Comparison of ENCODE assay signal across 1 cellular context in genomic region chr11:134253189-134253993, GRCh38.
A peak's percentile ranks its signal among the peaks of the same experiment; 100 is the strongest.
TF ChIP-seq lines count a peak whose summit lies in the region.

TSS of gene ACAD8 (plus strand) at chr11:134253568. CDS start at chr11:134253601, 33 bp downstream.
TSS of gene THYN1 (minus strand) at chr11:134253352. CDS start at chr11:134252882, 470 bp downstream.

TF ChIP-seq in HepG2, 621 proteins besides CTCF, POLR2A, EP300 and RAD21 (continued from another document and continues in another):
- TF ChIP-seq ZNF234 (CRISPR knock-in tag; conservative IDR thresholded peaks at IDR 0.05) (no peak), MED1 (CRISPR knock-in tag; IDR thresholded peaks at IDR 0.05) (no peak; the same call in 1 of the 2 replicates), PITX1 (CRISPR knock-in tag; IDR thresholded peaks at IDR 0.05) (peak; percentile 67; the same call in 1 of the 2 replicates), TSC22D2 (CRISPR knock-in tag; IDR thresholded peaks at IDR 0.05; ENCODE audit: borderline replicate concordance) (peak; percentile 28; the same call in 1 of the 2 replicates), ARID5B (CRISPR knock-in tag; IDR thresholded peaks at IDR 0.05) (0 out of 2 replicates have a peak, but pooled peaks have one; percentile 24), ZGPAT (CRISPR knock-in tag; IDR thresholded peaks at IDR 0.05) (peak; percentile 87), ZFP36L2 (CRISPR knock-in tag; IDR thresholded peaks at IDR 0.05) (no peak), KLF12 (CRISPR knock-in tag; IDR thresholded peaks at IDR 0.05; ENCODE audit: borderline replicate concordance) (peak; percentile 95), PHF5A (CRISPR knock-in tag; IDR thresholded peaks at IDR 0.05; ENCODE audit: low read depth, unreplicated experiment) (no peak), FOXP4 (CRISPR knock-in tag; IDR thresholded peaks at IDR 0.05) (no peak), KLF16 (CRISPR knock-in tag; IDR thresholded peaks at IDR 0.05) (peak in 1 of 2 experiments; percentile 77; a peak in 1 of 4 replicates), SMAD3 (CRISPR knock-in tag; IDR thresholded peaks at IDR 0.05) (no peak; the same call in none of the 2 replicates), MEIS1 (CRISPR knock-in tag; IDR thresholded peaks at IDR 0.05; ENCODE audit: borderline replicate concordance) (no peak), AHDC1 (CRISPR knock-in tag; IDR thresholded peaks at IDR 0.05; ENCODE audit: borderline replicate concordance) (no peak), PAF1 (CRISPR knock-in tag; IDR thresholded peaks at IDR 0.05) (no peak), ZNF12 (CRISPR knock-in tag; IDR thresholded peaks at IDR 0.05) (no peak), TIGD3 (CRISPR knock-in tag; IDR thresholded peaks at IDR 0.05; ENCODE audit: borderline replicate concordance) (no peak), ZNF552 (CRISPR knock-in tag; IDR thresholded peaks at IDR 0.05; ENCODE audit: borderline replicate concordance) (no peak; the same call in 1 of the 2 replicates), ETV6 (CRISPR knock-in tag; conservative IDR thresholded peaks at IDR 0.05) (0 out of 2 replicates have a peak, but pooled peaks have one; percentile 55), TP53 (CRISPR knock-in tag; conservative IDR thresholded peaks at IDR 0.05) (no peak; the same call in 1 of the 2 replicates), ZNF10 (CRISPR knock-in tag; IDR thresholded peaks at IDR 0.05; ENCODE audit: borderline replicate concordance, low read depth) (no peak), HBP1 (CRISPR knock-in tag; IDR thresholded peaks at IDR 0.05; ENCODE audit: low read depth) (peak; percentile 78; the same call in 1 of the 2 replicates), ZFP82 (CRISPR knock-in tag; IDR thresholded peaks at IDR 0.05; ENCODE audit: borderline replicate concordance) (no peak), ZNF788 (CRISPR knock-in tag; IDR thresholded peaks at IDR 0.05; ENCODE audit: borderline replicate concordance) (no peak; the same call in 1 of the 2 replicates), ZNF761 (CRISPR knock-in tag; conservative IDR thresholded peaks at IDR 0.05) (no peak), PREB (CRISPR knock-in tag; IDR thresholded peaks at IDR 0.05) (no peak), NFE2L1 (CRISPR knock-in tag; IDR thresholded peaks at IDR 0.05; ENCODE audit: borderline replicate concordance) (no peak), CENPX (CRISPR knock-in tag; IDR thresholded peaks at IDR 0.05) (no peak), ZBTB46 (CRISPR knock-in tag; IDR thresholded peaks at IDR 0.05; ENCODE audit: borderline replicate concordance) (no peak), ATRX (CRISPR knock-in tag; IDR thresholded peaks at IDR 0.05; ENCODE audit: borderline replicate concordance) (no peak), NR2F2 (IDR thresholded peaks at IDR 0.05; ENCODE audit: borderline replicate concordance, low read depth) (no peak; the same call in 1 of the 2 replicates), THAP9 (CRISPR knock-in tag; IDR thresholded peaks at IDR 0.05; ENCODE audit: borderline replicate concordance) (no peak), KLF13 (CRISPR knock-in tag; IDR thresholded peaks at IDR 0.05) (0 out of 2 replicates have a peak, but pooled peaks have one; percentile 36), MLLT10 (CRISPR knock-in tag; IDR thresholded peaks at IDR 0.05) (no peak), ZNF775 (CRISPR knock-in tag; IDR thresholded peaks at IDR 0.05; ENCODE audit: borderline replicate concordance) (no peak), REXO4 (CRISPR knock-in tag; IDR thresholded peaks at IDR 0.05; ENCODE audit: borderline replicate concordance) (no peak)
